1 cellular context compared by ENCODE assay signal in genomic region chr15:74653426-74654082, GRCh38.
TF ChIP-seq lines count a peak whose summit lies in the region.

No MANE protein-coding gene starts in this region.

TF ChIP-seq in HepG2, 621 proteins besides CTCF, POLR2A, EP300 and RAD21:
- TF ChIP-seq ZNF143 (CRISPR knock-in tag; IDR thresholded peaks at IDR 0.05): no peak
- no peak for TF ChIP-seq KAT2B (IDR thresholded peaks at IDR 0.05; ENCODE audit: borderline replicate concordance, low read depth, low read length)
- no peak for TF ChIP-seq HIVEP1 (CRISPR knock-in tag; IDR thresholded peaks at IDR 0.05)
- TF ChIP-seq MXD4 (CRISPR knock-in tag; IDR thresholded peaks at IDR 0.05): no peak
- no peak for TF ChIP-seq GATA4 (IDR thresholded peaks at IDR 0.05; ENCODE audit: borderline replicate concordance, low read depth)
- TF ChIP-seq IRF2 (CRISPR knock-in tag; IDR thresholded peaks at IDR 0.05): no peak
- no peak for TF ChIP-seq TEAD2 (CRISPR knock-in tag; IDR thresholded peaks at IDR 0.05)
- no peak for TF ChIP-seq KLF12 (CRISPR knock-in tag; IDR thresholded peaks at IDR 0.05; ENCODE audit: borderline replicate concordance)
- TF ChIP-seq, protein P1, sequence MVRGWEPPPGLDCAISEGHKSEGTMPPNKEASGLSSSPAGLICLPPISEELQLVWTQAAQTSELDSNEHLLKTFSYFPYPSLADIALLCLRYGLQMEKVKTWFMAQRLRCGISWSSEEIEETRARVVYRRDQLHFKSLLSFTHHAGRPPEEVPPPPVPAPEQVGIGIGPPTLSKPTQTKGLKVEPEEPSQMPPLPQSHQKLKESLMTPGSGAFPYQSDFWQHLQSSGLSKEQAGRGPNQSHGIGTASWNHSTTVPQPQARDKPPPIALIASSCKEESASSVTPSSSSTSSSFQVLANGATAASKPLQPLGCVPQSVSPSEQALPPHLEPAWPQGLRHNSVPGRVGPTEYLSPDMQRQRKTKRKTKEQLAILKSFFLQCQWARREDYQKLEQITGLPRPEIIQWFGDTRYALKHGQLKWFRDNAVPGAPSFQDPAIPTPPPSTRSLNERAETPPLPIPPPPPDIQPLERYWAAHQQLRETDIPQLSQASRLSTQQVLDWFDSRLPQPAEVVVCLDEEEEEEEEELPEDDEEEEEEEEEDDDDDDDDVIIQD (CRISPR knock-in tag; IDR thresholded peaks at IDR 0.05; ENCODE audit: low read depth): no peak
- TF ChIP-seq ZNF124 (CRISPR knock-in tag; IDR thresholded peaks at IDR 0.05): no peak
- TF ChIP-seq ZNF432 (CRISPR knock-in tag; IDR thresholded peaks at IDR 0.05; ENCODE audit: borderline replicate concordance): no peak
- TF ChIP-seq SATB2 (CRISPR knock-in tag; IDR thresholded peaks at IDR 0.05): no peak
- TF ChIP-seq GLMP (CRISPR knock-in tag; IDR thresholded peaks at IDR 0.05; ENCODE audit: borderline replicate concordance): no peak
- TF ChIP-seq NR3C1 (CRISPR knock-in tag; IDR thresholded peaks at IDR 0.05): no peak
- TF ChIP-seq ZNF879 (CRISPR knock-in tag; IDR thresholded peaks at IDR 0.05): no peak
- TF ChIP-seq MBD4 (IDR thresholded peaks at IDR 0.05; ENCODE audit: borderline replicate concordance, low read length): no peak
- TF ChIP-seq, protein P2, sequence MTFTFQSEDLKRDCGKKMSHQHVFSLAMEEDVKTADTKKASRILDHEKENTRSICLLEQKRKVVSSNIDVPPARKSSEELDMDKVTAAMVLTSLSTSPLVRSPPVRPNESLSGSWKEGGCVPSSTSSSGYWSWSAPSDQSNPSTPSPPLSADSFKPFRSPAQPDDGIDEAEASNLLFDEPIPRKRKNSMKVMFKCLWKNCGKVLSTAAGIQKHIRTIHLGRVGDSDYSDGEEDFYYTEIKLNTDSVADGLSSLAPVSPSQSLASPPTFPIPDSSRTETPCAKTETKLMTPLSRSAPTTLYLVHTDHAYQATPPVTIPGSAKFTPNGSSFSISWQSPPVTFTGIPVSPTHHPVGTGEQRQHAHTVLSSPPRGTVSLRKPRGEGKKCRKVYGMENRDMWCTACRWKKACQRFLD (CRISPR knock-in tag; IDR thresholded peaks at IDR 0.05; ENCODE audit: borderline replicate concordance): no peak
